ENCODE assay signal across 9 cellular contexts in genomic region chr14:23160924-23161522, GRCh38. TPM values are rescaled to one million over a fixed set of nuclear protein-coding genes. Genes with fewer than 3 reads are reported as not detected.
DNase-seq lines count a peak whose midpoint lies in the region; ATAC-seq and TF ChIP-seq lines count a peak whose summit lies in the region.
"Had no signal": no experiment of that assay in that cellular context is flagged by ENCODE, and none has a peak within 500 bp of the region (broad histone marks: within the 10 kb centered on the region; RNA-seq: fewer than 3 reads in every experiment).

No MANE protein-coding gene starts in this region.

- no peak overlapping the region for H3K4me3 ChIP-seq in foreskin fibroblast (ENCODE audit: low read depth in 1 of 2, low read length in 2 of 2)

- TF ChIP-seq CTCF in foreskin fibroblast (IDR thresholded peaks at IDR 0.05; ENCODE audit: low read depth, low read length): no peak

- H3K9me3 Mint-ChIP-seq in T-cell: no peaks in the 10 kb centered on the region

- ATAC-seq in T-cell (replicated peaks in 1 of 4): peak in 1 of 4 experiments; percentile 35
- ATAC-seq in HG02884 (IDR thresholded peaks at IDR 0.05; ENCODE audit: unreplicated experiment): no peak
- no peak for ATAC-seq in GM18907 (IDR thresholded peaks at IDR 0.05; ENCODE audit: unreplicated experiment)
- ATAC-seq: HCT116 had no signal

- H3K4me3 Mint-ChIP-seq in T-cell: no peak overlapping the region

- H3K27ac Mint-ChIP-seq in T-cell: peak overlapping the region; percentile 84 to 90

- CTCF ChIA-PET in T-cell (lab: Charles Lee): interaction anchor here in 1 of 2 donors (1.7 kb wide), 1 partner anchor 40 kb away, joined by 5 read pairs; no protein-coding TSS in a partner anchor

- POLR2A ChIA-PET in T-cell (lab: Charles Lee): no interaction called here

- DNase-seq in GM03348 (ENCODE audit: low spot score) (peak; percentile 78), T-cell (peak in 1 of 34 experiments; percentile 18), foreskin fibroblast (peak; percentile 69 to 89), nucleus accumbens (lab: John Stamatoyannopoulos, UW) (peak in 37 of 56 donors; percentile 14 to 77 (median 40)), DMS153 treated with DMSO at 0.1 percent for 48 hours (lab: John Stamatoyannopoulos, UW; ENCODE audit: unreplicated experiment) (no peak), medulla oblongata (ENCODE audit: extremely low spot score) (no peak)

- peaks cover 0 to 4% of the 10 kb centered on the region in 2 donors for H3K27me3 Mint-ChIP-seq in T-cell

- H3K36me3 Mint-ChIP-seq in T-cell: no peaks in the 10 kb centered on the region

- peaks cover 5 to 28% (median 25%) of the 10 kb centered on the region in 3 donors for H3K4me1 Mint-ChIP-seq in T-cell

RNA-seq across cellular contexts. Expression of gene SLC7A8, which starts 22.4 kb away (rescaled TPM):
- 1 to 10 TPM in 4 of 5 donors, under 1 TPM in 1; 0.33 to 8.1 (median 5.9) TPM for total RNA-seq in T-cell

RNA-seq across cellular contexts. Expression of gene CEBPE, which starts 42.0 kb away (rescaled TPM):
- total RNA-seq in T-cell: under 1 TPM; 0.33 to 0.82 (median 0.53) TPM

RNA-seq across cellular contexts. Expression of gene CIROP, which starts 56.2 kb away (rescaled TPM):
- total RNA-seq in T-cell: not detected

Comparison
In these comparisons a context has a peak if more than half of its experiments do, and no peak if none do; other contexts are left out.
1. DNase-seq: peak in GM03348 (single experiment), foreskin fibroblast (2 of 2) and nucleus accumbens (37 of 56); none in DMS153 treated with DMSO at 0.1 percent for 48 hours (single experiment) and medulla oblongata (single experiment).